1 cellular context compared by ENCODE assay signal in genomic region chr2:54903736-54904554, GRCh38.
TF ChIP-seq lines count a peak whose summit lies in the region.

No MANE protein-coding gene starts in this region.

TF ChIP-seq in GM12878, 131 proteins besides CTCF, POLR2A, EP300 and RAD21 (continued from another document):
- TF ChIP-seq BCL3 (IDR thresholded peaks at IDR 0.05; ENCODE audit: borderline replicate concordance, insufficient read depth, low read depth, low read length, poor library complexity, severe bottlenecking) (no peak), PBX3 (IDR thresholded peaks at IDR 0.05; ENCODE audit: insufficient replicate concordance, low read depth, low read length) (no peak), ATF3 (IDR thresholded peaks at IDR 0.05; ENCODE audit: borderline replicate concordance, extremely low read depth, low read depth, low read length) (no peak), SMAD5 (IDR thresholded peaks at IDR 0.05; ENCODE audit: low read depth) (no peak)
